16 cellular contexts compared by ENCODE assay signal in the genomic region with DNA sequence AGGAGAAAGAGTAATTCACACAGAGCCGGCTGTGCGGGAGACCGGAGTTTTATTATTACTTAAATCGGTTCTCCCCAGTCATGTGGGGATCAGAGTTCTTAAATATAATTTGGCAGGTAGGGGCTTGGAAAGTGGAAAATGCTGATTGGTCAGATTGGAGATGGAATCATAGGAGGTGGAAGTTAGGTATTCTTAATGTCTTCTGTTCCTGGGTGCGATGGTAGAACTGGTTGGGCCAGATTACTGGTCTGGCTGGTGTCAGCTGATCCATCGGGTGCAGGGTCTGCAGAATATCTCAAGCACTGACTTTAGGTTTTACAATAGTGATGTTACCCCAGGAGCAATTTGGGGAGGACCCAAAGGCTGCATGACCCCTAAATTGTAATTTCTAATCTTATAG. TPM values are rescaled to one million over a fixed set of nuclear protein-coding genes. Genes with fewer than 3 reads are reported as not detected.
A peak's percentile ranks its signal among the peaks of the same experiment; 100 is the strongest.
DNase-seq lines count a peak whose midpoint lies in the region; ATAC-seq and TF ChIP-seq lines count a peak whose summit lies in the region.
"Had no signal": no experiment of that assay in that cellular context is flagged by ENCODE, and none has a peak within 500 bp of the region (broad histone marks: within the 10 kb centered on the region; RNA-seq: fewer than 3 reads in every experiment).

No MANE protein-coding gene starts in this region.

- no peaks in the 10 kb centered on the region for H3K36me3 Mint-ChIP-seq in glutamatergic neuron (ENCODE audit: unreplicated experiment)
- H3K36me3 Mint-ChIP-seq in activated T-cell treated with anti-CD3 and anti-CD28 coated beads, Interleukin-2, amount 50 U/mL, for 24 hours (ENCODE audit: low read depth): no peaks in the 10 kb centered on the region

- H3K27me3 ChIP-seq in BLaER1 treated with 17β-estradiol and CSF1 and Interleukin-3, amounts not matched to agents 10 nM and 100 nM: peaks cover 15 to 17% (median 16%) of the 10 kb centered on the region in 11 experiments
- H3K27me3 ChIP-seq in Karpas-422 (ENCODE audit: low read length) (no peaks in the 10 kb centered on the region), neuronal stem cell (ENCODE audit: control insufficient read depth in 3 of 3, insufficient read depth in 3 of 3, low read depth in 1 of 3, low read length in 3 of 3) (peaks cover 0 to 67% (median 18%) of the 10 kb centered on the region in 3 experiments)

- H3K4me1 ChIP-seq in BLaER1 treated with 17β-estradiol and CSF1 and Interleukin-3, amounts not matched to agents 10 nM and 100 nM: peaks cover 18 to 64% (median 45%) of the 10 kb centered on the region in 10 experiments; a peak in 19 of 20 replicates
- H3K4me1 ChIP-seq in Karpas-422 (ENCODE audit: low read length) (peaks cover 23% of the 10 kb centered on the region), neuronal stem cell (ENCODE audit: control insufficient read depth in 2 of 2, insufficient read depth in 1 of 2, low read depth in 1 of 2, low read length in 2 of 2) (peaks cover 6 to 24% of the 10 kb centered on the region in 2 donors)

- ATAC-seq in HG03432 (IDR thresholded peaks at IDR 0.05; ENCODE audit: unreplicated experiment) (no peak), HG02938 (IDR thresholded peaks at IDR 0.05; ENCODE audit: unreplicated experiment) (no peak)
- ATAC-seq: left lobe of liver had no signal

- no peak overlapping the region for H4K91ac ChIP-seq in neuronal stem cell (ENCODE audit: low read depth, low read length, poor library complexity)

- H3K9me3 Mint-ChIP-seq in glutamatergic neuron (ENCODE audit: unreplicated experiment): no peaks in the 10 kb centered on the region
- no peaks in the 10 kb centered on the region for H3K9me3 Mint-ChIP-seq in activated T-cell treated with anti-CD3 and anti-CD28 coated beads, Interleukin-2, amount 50 U/mL, for 24 hours
- H3K9me3 Mint-ChIP-seq: activated T-helper 2 cell treated with anti-CD3 and anti-CD28 coated beads, Interferon-gamma antibody, Interleukin-2, Interleukin-4, amounts not matched to agents 10 μg/mL and 5 μg/mL and 100 μg/mL, durations not matched to agents 14 hours and 24 hours and 36 hours had no signal

- no peak overlapping the region for H2AK5ac ChIP-seq in neuronal stem cell (ENCODE audit: low read depth, low read length)

- TF ChIP-seq CTCF in glutamatergic neuron (IDR thresholded peaks at IDR 0.05; ENCODE audit: partially characterized antibody, unreplicated experiment): no peak

- no peaks in the 10 kb centered on the region for H4K20me1 ChIP-seq in BLaER1 treated with 17β-estradiol and CSF1 and Interleukin-3, amounts not matched to agents 10 nM and 100 nM
- H4K20me1 ChIP-seq in Karpas-422 (ENCODE audit: insufficient read depth, low read depth, low read length): no peaks in the 10 kb centered on the region

- no peak overlapping the region for H3K27ac Mint-ChIP-seq in glutamatergic neuron (ENCODE audit: unreplicated experiment)
- H3K27ac Mint-ChIP-seq in activated T-cell treated with anti-CD3 and anti-CD28 coated beads, Interleukin-2, amount 50 U/mL, for 24 hours: no peak overlapping the region
- H3K27ac Mint-ChIP-seq: activated T-helper 2 cell treated with anti-CD3 and anti-CD28 coated beads, Interferon-gamma antibody, Interleukin-2, Interleukin-4, amounts not matched to agents 10 μg/mL and 5 μg/mL and 100 μg/mL, durations not matched to agents 14 hours and 24 hours and 36 hours had no signal

- no peaks in the 10 kb centered on the region for H3K9me3 ChIP-seq in BLaER1 treated with 17β-estradiol and CSF1 and Interleukin-3, amounts not matched to agents 10 nM and 100 nM (replicated peaks in 1 of 11)
- no peaks in the 10 kb centered on the region for H3K9me3 ChIP-seq in Karpas-422 (ENCODE audit: low read length)
- peaks cover 0 to 7% of the 10 kb centered on the region in 2 donors for H3K9me3 ChIP-seq in neuronal stem cell (replicated peaks in 1 of 2; ENCODE audit: control insufficient read depth in 2 of 2, insufficient read depth in 1 of 2, low read depth in 1 of 2, low read length in 2 of 2)

- H3K79me2 ChIP-seq in Karpas-422 (ENCODE audit: low read length): no peaks in the 10 kb centered on the region
- H3K79me2 ChIP-seq: hepatocyte had no signal

- peak overlapping the region in 5 of 11 experiments; percentile 31 to 43 (median 36); a peak in 7 of 22 replicates for H3K9ac ChIP-seq in BLaER1 treated with 17β-estradiol and CSF1 and Interleukin-3, amounts not matched to agents 10 nM and 100 nM
- no peak overlapping the region for H3K9ac ChIP-seq in Karpas-422 (ENCODE audit: low read length)
- H3K9ac ChIP-seq in neuronal stem cell (ENCODE audit: low read depth, low read length, poor library complexity): no peak overlapping the region

- no peak overlapping the region for H3K18ac ChIP-seq in neuronal stem cell (ENCODE audit: low read length)

- H3K4me1 Mint-ChIP-seq in glutamatergic neuron (ENCODE audit: low read depth, unreplicated experiment): peaks cover 7% of the 10 kb centered on the region
- H3K4me1 Mint-ChIP-seq in activated T-cell treated with anti-CD3 and anti-CD28 coated beads, Interleukin-2, amount 50 U/mL, for 24 hours (ENCODE audit: low read depth): peaks cover 12% of the 10 kb centered on the region

- no peak overlapping the region for H2BK120ac ChIP-seq in neuronal stem cell (ENCODE audit: low read depth, low read length)

- WGBS in neuronal stem cell (ENCODE audit: extremely low coverage in 2 of 2, insufficient read length in 2 of 2, insufficient replicate concordance in 1 of 2), 2 donors: no CpG with 5 or more reads among the region's 6 CpGs

- no peak overlapping the region for H3K4ac ChIP-seq in neuronal stem cell (ENCODE audit: low read length)

- H3K36me3 ChIP-seq in BLaER1 treated with 17β-estradiol and CSF1 and Interleukin-3, amounts not matched to agents 10 nM and 100 nM: no peaks in the 10 kb centered on the region
- H3K36me3 ChIP-seq in Karpas-422 (ENCODE audit: insufficient read depth, low read length) (no peaks in the 10 kb centered on the region), neuronal stem cell (replicated peaks in 1 of 2; ENCODE audit: control insufficient read depth in 2 of 2, insufficient read depth in 2 of 2, low read length in 2 of 2) (no peaks in the 10 kb centered on the region)

- no peak overlapping the region for H2AFZ ChIP-seq in Karpas-422 (ENCODE audit: low read length)
- H2AFZ ChIP-seq in neuronal stem cell (ENCODE audit: low read length): peak overlapping the region; percentile 6
- H2AFZ ChIP-seq: hepatocyte had no signal

- peaks cover 3% of the 10 kb centered on the region for H3K79me1 ChIP-seq in neuronal stem cell (ENCODE audit: low read depth, low read length)

- H3K27ac ChIP-seq in BLaER1 treated with 17β-estradiol and CSF1 and Interleukin-3, amounts not matched to agents 10 nM and 100 nM: no peak overlapping the region
- H3K27ac ChIP-seq in Karpas-422 (ENCODE audit: low read length) (no peak overlapping the region), caudate nucleus (ENCODE audit: low read depth, low read length) (peak overlapping the region; percentile 56), neuronal stem cell (replicated peaks; ENCODE audit: low read length) (no peak overlapping the region)
- H3K27ac ChIP-seq: hepatocyte had no signal

- H3K23ac ChIP-seq in neuronal stem cell (ENCODE audit: low read depth, low read length, poor library complexity): no peak overlapping the region

- no peak overlapping the region for H3K14ac ChIP-seq in neuronal stem cell (ENCODE audit: low read length)

- DNase-seq in Karpas-422: no peak
- DNase-seq in caudate nucleus (lab: John Stamatoyannopoulos, UW): peak in 1 of 61 donors; percentile 12
- no peak for DNase-seq in neuronal stem cell (ENCODE audit: low spot score)
- no peak for DNase-seq in glutamatergic neuron
- DNase-seq in activated T-cell treated with anti-CD3 and anti-CD28 coated beads, Interleukin-2, amount 50 U/mL, for 24 hours: no peak
- DNase-seq: activated CD8-positive, alpha-beta memory T cell treated with anti-CD3 and anti-CD28 coated beads for 24 hours; dermis blood vessel endothelial cell; NCI-H2227 treated with DMSO at 0.1 percent for 48 hours; OCI-M1; retina had no signal

- no peak overlapping the region for H2BK12ac ChIP-seq in neuronal stem cell (ENCODE audit: low read length)

- no peak overlapping the region for H3K4me3 ChIP-seq in BLaER1 treated with 17β-estradiol and CSF1 and Interleukin-3, amounts not matched to agents 10 nM and 100 nM
- H3K4me3 ChIP-seq in Karpas-422 (ENCODE audit: low read length): no peak overlapping the region
- H3K4me3 ChIP-seq in neuronal stem cell (ENCODE audit: low read length in 2 of 2): no peak overlapping the region
- H3K4me3 ChIP-seq: hepatocyte had no signal

- no peak overlapping the region for H4K8ac ChIP-seq in neuronal stem cell (ENCODE audit: low read depth, low read length)

- no peaks in the 10 kb centered on the region for H3K9me2 ChIP-seq in Karpas-422 (replicated peaks; ENCODE audit: insufficient read depth, low read length)

- no peaks in the 10 kb centered on the region for H3K27me3 Mint-ChIP-seq in glutamatergic neuron (ENCODE audit: unreplicated experiment)
- peaks cover 64% of the 10 kb centered on the region for H3K27me3 Mint-ChIP-seq in activated T-cell treated with anti-CD3 and anti-CD28 coated beads, Interleukin-2, amount 50 U/mL, for 24 hours

- H3K4me3 Mint-ChIP-seq in glutamatergic neuron (ENCODE audit: unreplicated experiment): no peak overlapping the region
- H3K4me3 Mint-ChIP-seq in activated T-cell treated with anti-CD3 and anti-CD28 coated beads, Interleukin-2, amount 50 U/mL, for 24 hours: no peak overlapping the region

- H2BK15ac ChIP-seq in neuronal stem cell (ENCODE audit: low read length): no peak overlapping the region

- H3K4me2 ChIP-seq in BLaER1 treated with 17β-estradiol and CSF1 and Interleukin-3, amounts not matched to agents 10 nM and 100 nM: peak overlapping the region; percentile 40 to 98 (median 63); a peak in 21 of 22 replicates
- H3K4me2 ChIP-seq in Karpas-422 (ENCODE audit: low read depth, low read length, poor library complexity, severe bottlenecking) (peak overlapping the region; percentile 44), neuronal stem cell (ENCODE audit: insufficient read depth, low read length, poor library complexity, severe bottlenecking) (no peak overlapping the region)
- H3K4me2 ChIP-seq: hepatocyte had no signal

- no peak overlapping the region for H2BK5ac ChIP-seq in neuronal stem cell (ENCODE audit: low read length)

RNA-seq across cellular contexts. Expression of a gene that starts 4.6 kb away (rescaled TPM):
- total RNA-seq in Karpas-422 (2014; rRNA removed; shearing (Covaris generic); ENCODE audit: low replicate concordance): 12.2 and 19.8 TPM in 2 replicates
- polyA plus RNA-seq in neuronal stem cell (2013, experiment 1 of 2): 0.70 TPM
- polyA plus RNA-seq in neuronal stem cell (2013, experiment 2 of 2): 0.76 TPM
- 56.1 TPM for total RNA-seq in glutamatergic neuron (ENCODE audit: unreplicated experiment)

RNA-seq across cellular contexts. Expression of a gene that starts 39.8 kb away (rescaled TPM):
- 37.8 and 69.5 TPM in 2 replicates for total RNA-seq in Karpas-422 (2014; rRNA removed; shearing (Covaris generic); ENCODE audit: low replicate concordance)
- polyA plus RNA-seq in neuronal stem cell (2013, experiment 1 of 2): 27.4 TPM
- 27.8 TPM for polyA plus RNA-seq in neuronal stem cell (2013, experiment 2 of 2)
- 40.7 TPM for total RNA-seq in glutamatergic neuron (ENCODE audit: unreplicated experiment)

RNA-seq across cellular contexts. Expression of a gene that starts 44.8 kb away (rescaled TPM):
- total RNA-seq in Karpas-422 (2014; rRNA removed; shearing (Covaris generic); ENCODE audit: low replicate concordance): 22.7 and 33.4 TPM in 2 replicates
- polyA plus RNA-seq in neuronal stem cell (2013, experiment 1 of 2): 28.4 TPM
- polyA plus RNA-seq in neuronal stem cell (2013, experiment 2 of 2): 24.9 TPM
- total RNA-seq in glutamatergic neuron (ENCODE audit: unreplicated experiment): 62.6 TPM
